In the genomic region with DNA sequence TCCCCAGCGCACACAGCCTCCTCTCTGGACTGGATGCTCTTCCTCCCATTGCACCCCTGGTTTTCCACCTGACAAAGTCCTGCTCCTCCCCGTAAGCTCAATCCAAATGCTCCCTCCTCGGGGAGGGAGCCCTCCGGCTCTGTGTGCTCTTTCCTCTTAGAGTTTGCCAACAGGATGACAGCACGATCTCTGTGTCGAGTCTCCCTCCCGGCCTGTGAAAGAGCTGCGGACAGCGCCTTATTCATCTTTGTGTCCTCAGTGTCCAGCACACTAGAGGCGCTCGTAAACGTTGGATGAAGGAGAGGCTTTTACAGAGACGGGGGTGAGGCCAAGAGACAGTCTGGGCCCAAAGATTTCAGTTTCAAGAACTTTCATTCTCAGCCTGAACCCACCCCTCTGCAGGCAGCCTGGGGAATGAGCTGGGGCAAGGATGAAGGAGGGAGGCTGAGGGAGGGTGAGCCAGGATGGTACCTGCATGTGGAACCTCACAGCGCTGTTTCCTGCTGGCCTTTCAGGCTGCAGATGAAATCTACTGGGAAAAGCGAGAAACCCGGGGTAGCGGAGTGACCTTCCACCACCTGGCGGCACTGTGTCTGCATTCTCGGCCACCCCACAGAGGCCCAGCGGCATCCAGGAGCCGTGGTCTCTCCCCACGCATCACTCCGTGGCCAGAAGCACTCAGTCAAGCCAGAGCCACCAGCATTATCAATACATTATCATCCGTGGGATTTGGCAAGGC, we compare ENCODE assay signal across 22 cellular contexts. TPM values are rescaled to one million over a fixed set of nuclear protein-coding genes. Genes with fewer than 3 reads are reported as not detected.
DNase-seq lines count a peak whose midpoint lies in the region; ATAC-seq and TF ChIP-seq lines count a peak whose summit lies in the region.
"Had no signal": no experiment of that assay in that cellular context is flagged by ENCODE, and none has a peak within 500 bp of the region (broad histone marks: within the 10 kb centered on the region; RNA-seq: fewer than 3 reads in every experiment).

No MANE protein-coding gene starts in this region.

- H3K27me3 ChIP-seq in HCT116 (ENCODE audit: insufficient read depth, low read length): no peaks in the 10 kb centered on the region
- H3K27me3 ChIP-seq: colonic mucosa had no signal

- H3K4me1 ChIP-seq in HCT116 (ENCODE audit: control insufficient read depth in 1 of 2, insufficient read depth in 2 of 2, low read length in 2 of 2): no peaks in the 10 kb centered on the region
- H3K4me1 ChIP-seq: colonic mucosa, tibial nerve had no signal

- peaks cover 6% of the 10 kb centered on the region for H3K27me3 Mint-ChIP-seq in endothelial cell (ENCODE audit: unreplicated experiment)
- H3K27me3 Mint-ChIP-seq in natural killer cell treated with Interleukin-12 subunit alpha and Interleukin-12 subunit beta and Interleukin-15 and Interleukin-18, amount 100 ng/mL, for 72 hours: peaks cover 0 to 6% of the 10 kb centered on the region in 2 donors

- no peak overlapping the region for H3K9ac ChIP-seq in HCT116 (ENCODE audit: low read length)

- H3K9me3 Mint-ChIP-seq in endothelial cell (ENCODE audit: unreplicated experiment): no peaks in the 10 kb centered on the region
- H3K9me3 Mint-ChIP-seq in natural killer cell treated with Interleukin-12 subunit alpha and Interleukin-12 subunit beta and Interleukin-15 and Interleukin-18, amount 100 ng/mL, for 72 hours: no peaks in the 10 kb centered on the region
- H3K9me3 Mint-ChIP-seq: CD4-positive, alpha-beta T cell; nephron; stimulated activated effector memory CD8-positive, alpha-beta T cell treated with anti-CD3 and anti-CD28 coated beads, Interleukin-12 subunit alpha, Interleukin-12 subunit beta, amount 100 ng/mL, for 72 hours had no signal

- H3K9me3 ChIP-seq in HCT116 (ENCODE audit: control insufficient read depth in 1 of 2, insufficient read depth in 1 of 2, low read depth in 1 of 2, low read length in 2 of 2): no peaks in the 10 kb centered on the region
- H3K9me3 ChIP-seq: colonic mucosa, tibial nerve had no signal

- H3K36me3 Mint-ChIP-seq in endothelial cell (ENCODE audit: low read depth, unreplicated experiment): no peaks in the 10 kb centered on the region
- no peaks in the 10 kb centered on the region for H3K36me3 Mint-ChIP-seq in natural killer cell treated with Interleukin-12 subunit alpha and Interleukin-12 subunit beta and Interleukin-15 and Interleukin-18, amount 100 ng/mL, for 72 hours
- H3K36me3 Mint-ChIP-seq: stimulated activated effector memory CD8-positive, alpha-beta T cell treated with anti-CD3 and anti-CD28 coated beads, Interleukin-12 subunit alpha, Interleukin-12 subunit beta, amount 100 ng/mL, for 72 hours had no signal

- no peak for TF ChIP-seq CTCF in HCT116 (IDR thresholded peaks at IDR 0.05 in 2 of 3, conservative IDR thresholded peaks at IDR 0.05 in 1 of 3; ENCODE audit: borderline replicate concordance in 1 of 3, insufficient read depth in 1 of 3, low read depth in 2 of 3, low read length in 2 of 3)
- no peak for TF ChIP-seq CTCF in endothelial cell (IDR thresholded peaks at IDR 0.05; ENCODE audit: unreplicated experiment)

- POLR2A ChIA-PET in HCT116 (lab: Charles Lee): no interaction called here

- CTCF ChIA-PET in HCT116 (lab: Charles Lee): no interaction called here

- intact Hi-C loops in HCT116 (cut with micrococcal nuclease): no loop called here

- no peak overlapping the region for H2AFZ ChIP-seq in HCT116 (ENCODE audit: low read depth, low read length, poor library complexity, severe bottlenecking)

- no peak overlapping the region for H3K27ac ChIP-seq in HCT116 (ENCODE audit: low read depth, low read length)
- H3K27ac ChIP-seq: colonic mucosa, tibial nerve had no signal

- H4K20me1 ChIP-seq in HCT116 (ENCODE audit: insufficient read depth): no peaks in the 10 kb centered on the region

- BruUV-seq in HCT116 (replicated peaks; lab: Mats Ljungman, UMichigan): no TSS peak

- H3K79me2 ChIP-seq in HCT116 (ENCODE audit: insufficient read depth, low read length): no peaks in the 10 kb centered on the region

- peaks cover 21% of the 10 kb centered on the region for H3K4me1 Mint-ChIP-seq in endothelial cell (ENCODE audit: unreplicated experiment)
- peaks cover 17 to 23% of the 10 kb centered on the region in 2 donors for H3K4me1 Mint-ChIP-seq in natural killer cell treated with Interleukin-12 subunit alpha and Interleukin-12 subunit beta and Interleukin-15 and Interleukin-18, amount 100 ng/mL, for 72 hours (ENCODE audit: low read depth in 2 of 2)

- ATAC-seq in HCT116 (0 out of 2 replicates have a peak, but pooled peaks have one; percentile 32), left lobe of liver (no peak), HG03280 (IDR thresholded peaks at IDR 0.05; ENCODE audit: unreplicated experiment) (no peak), GM19467 (IDR thresholded peaks at IDR 0.05; ENCODE audit: unreplicated experiment) (no peak)
- ATAC-seq in natural killer cell treated with Interleukin-12 subunit alpha and Interleukin-12 subunit beta and Interleukin-15 and Interleukin-18, amount 100 ng/mL, for 72 hours: no peak
- ATAC-seq: stimulated activated effector memory CD8-positive, alpha-beta T cell treated with anti-CD3 and anti-CD28 coated beads, Interleukin-12 subunit alpha, Interleukin-12 subunit beta, amount 100 ng/mL, for 72 hours had no signal

- H3K9me2 ChIP-seq in HCT116 (ENCODE audit: insufficient read depth): no peaks in the 10 kb centered on the region

- no peak for TF ChIP-seq POLR2A in HCT116 (IDR thresholded peaks at IDR 0.05; ENCODE audit: borderline replicate concordance, extremely low read depth, insufficient read depth, insufficient read length)

- H3K4me3 ChIP-seq in HCT116 (replicated peaks in 1 of 2; ENCODE audit: low read depth in 1 of 2, low read length in 2 of 2): no peak overlapping the region
- H3K4me3 ChIP-seq: colonic mucosa, lung, tibial nerve had no signal

- TF ChIP-seq RAD21 in HCT116 (IDR thresholded peaks at IDR 0.05; ENCODE audit: low read depth): no peak

- H3K27ac Mint-ChIP-seq in endothelial cell (ENCODE audit: unreplicated experiment): no peak overlapping the region
- H3K27ac Mint-ChIP-seq in natural killer cell treated with Interleukin-12 subunit alpha and Interleukin-12 subunit beta and Interleukin-15 and Interleukin-18, amount 100 ng/mL, for 72 hours: no peak overlapping the region
- H3K27ac Mint-ChIP-seq: CD4-positive, alpha-beta T cell; stimulated activated effector memory CD8-positive, alpha-beta T cell treated with anti-CD3 and anti-CD28 coated beads, Interleukin-12 subunit alpha, Interleukin-12 subunit beta, amount 100 ng/mL, for 72 hours had no signal

- no peak overlapping the region for H3K4me3 Mint-ChIP-seq in endothelial cell (ENCODE audit: unreplicated experiment)
- H3K4me3 Mint-ChIP-seq in natural killer cell treated with Interleukin-12 subunit alpha and Interleukin-12 subunit beta and Interleukin-15 and Interleukin-18, amount 100 ng/mL, for 72 hours: no peak overlapping the region
- H3K4me3 Mint-ChIP-seq: CD4-positive, alpha-beta T cell; nephron; stimulated activated effector memory CD8-positive, alpha-beta T cell treated with anti-CD3 and anti-CD28 coated beads, Interleukin-12 subunit alpha, Interleukin-12 subunit beta, amount 100 ng/mL, for 72 hours had no signal

- no peaks in the 10 kb centered on the region for H3K36me3 ChIP-seq in HCT116 (ENCODE audit: control insufficient read depth in 1 of 2, insufficient read depth in 2 of 2, low read length in 2 of 2)
- H3K36me3 ChIP-seq: colonic mucosa, tibial nerve had no signal

- RAD21 ChIA-PET in HCT116 (lab: Charles Lee; ENCODE audit: low non-redundant PET in 1 of 2, low total read pairs in 2 of 2, uncharacterized antibody in 2 of 2, unreplicated experiment in 2 of 2): no interaction called here

- H3K4me2 ChIP-seq in HCT116 (ENCODE audit: low read length): no peak overlapping the region

- peak; percentile 40 for DNase-seq in 8988T
- DNase-seq in HCT116 (ENCODE audit: low read depth, low spot score): no peak
- DNase-seq in endothelial cell (ENCODE audit: low spot score): peak; percentile 52
- peak; percentile 76 for DNase-seq in medulla oblongata (ENCODE audit: extremely low spot score)
- DNase-seq in left lobe of liver (ENCODE audit: low spot score): no peak
- no peak for DNase-seq in natural killer cell treated with Interleukin-12 subunit alpha and Interleukin-12 subunit beta and Interleukin-15 and Interleukin-18, amount 100 ng/mL, for 72 hours (ENCODE audit: low spot score)
- DNase-seq: activated CD4-positive, alpha-beta T cell treated with anti-CD3 and anti-CD28 coated beads, Interleukin-2, amount 50 U/mL, for 48 hours; activated naive CD4-positive, alpha-beta T cell treated with anti-CD3 and anti-CD28 coated beads, Interleukin-2, amount 50 U/mL, for 16 hours; activated T-cell treated with anti-CD3 and anti-CD28 coated beads, Interleukin-2, amount 50 U/mL, for 1 hour; CD4-positive, alpha-beta T cell; colonic mucosa; NCI-H2029; Right ventricle myocardium superior had no signal

TF ChIP-seq in HCT116, 20 proteins besides CTCF, POLR2A, EP300 and RAD21:
- no peak for TF ChIP-seq SP1 (IDR thresholded peaks at IDR 0.05; ENCODE audit: low read depth)

RNA-seq across cellular contexts. Expression of gene TMPRSS4, which starts 8.5 kb away (rescaled TPM):
- 1.5 TPM for total RNA-seq in HCT116 (2021; ENCODE audit: unreplicated experiment)
- polyA plus RNA-seq in HCT116 (2012): 1.9 and 3.4 TPM in 2 replicates
- not detected for total RNA-seq in endothelial cell (ENCODE audit: unreplicated experiment)
- total RNA-seq in left lobe of liver: not detected
- under 1 TPM in 1 of 2 donors, not detected in 1; 0.19 TPM for total RNA-seq in natural killer cell treated with Interleukin-12 subunit alpha and Interleukin-12 subunit beta and Interleukin-15 and Interleukin-18, amount 100 ng/mL, for 72 hours
- total RNA-seq: CD4-positive, alpha-beta T cell; frontal cortex; NCI-H460; Right ventricle myocardium superior; tibial nerve had no signal
- polyA plus RNA-seq: AG04450 had no signal

RNA-seq across cellular contexts. Expression of gene SMIM35, which starts 18.4 kb away (rescaled TPM):
- total RNA-seq in HCT116 (2021; ENCODE audit: unreplicated experiment) (not detected), endothelial cell (ENCODE audit: unreplicated experiment) (not detected), left lobe of liver (0.08 TPM)
- polyA plus RNA-seq in HCT116 (2012): not detected in 2 replicates
- total RNA-seq in natural killer cell treated with Interleukin-12 subunit alpha and Interleukin-12 subunit beta and Interleukin-15 and Interleukin-18, amount 100 ng/mL, for 72 hours: not detected
- total RNA-seq: colonic mucosa, frontal cortex, NCI-H460, Right ventricle myocardium superior, tibial nerve had no signal
- polyA plus RNA-seq: AG04450 had no signal

Comparison
In these comparisons a context has a peak if more than half of its experiments do, and no peak if none do; other contexts are left out.
1. DNase-seq: peak in 8988T (single experiment), endothelial cell (single experiment) and medulla oblongata (single experiment); none in HCT116 (single experiment), left lobe of liver (single experiment) and natural killer cell treated with Interleukin-12 subunit alpha and Interleukin-12 subunit beta and Interleukin-15 and Interleukin-18, amount 100 ng/mL, for 72 hours (single experiment).